ENCODE assay signal across 21 cellular contexts in genomic region chrX:12237131-12237530, GRCh38.
"Had no signal": no experiment of that assay in that cellular context is flagged by ENCODE, and none has a peak within 500 bp of the region (broad histone marks: within the 10 kb centered on the region; RNA-seq: fewer than 3 reads in every experiment).

No MANE protein-coding gene starts in this region.

- H3K27me3 ChIP-seq: body of pancreas, colonic mucosa, uterus had no signal

- ATAC-seq: activated CD8-positive, alpha-beta T cell treated with anti-CD3 and anti-CD28 coated beads, Interleukin-2, amount 10 ng/mL, durations not matched to agents 7 days and 5 days; body of pancreas; natural killer cell; stimulated activated naive B cell treated with anti-CD40 and anti-IgM and Interleukin-4, amounts not matched to agents 10 μg/mL and 1 μg/mL and 100 μg/mL, for 72 hours had no signal

- H3K4me1 ChIP-seq: body of pancreas, colonic mucosa, left ventricle myocardium inferior, prostate gland, uterus had no signal

- H3K27ac ChIP-seq: body of pancreas, colonic mucosa, left ventricle myocardium inferior, prostate gland, uterus had no signal

- H3K4me3 ChIP-seq: body of pancreas, colonic mucosa, left ventricle myocardium inferior, prostate gland, uterus had no signal

- H3K4me3 Mint-ChIP-seq: activated CD8-positive, alpha-beta T cell treated with anti-CD3 and anti-CD28 coated beads, Interleukin-2, amount 10 ng/mL, durations not matched to agents 7 days and 5 days; activated naive CD4-positive, alpha-beta T cell treated with anti-CD3 and anti-CD28 coated beads, Interleukin-2, amount 50 U/mL, for 24 hours; endodermal cell; natural killer cell; stimulated activated naive B cell treated with anti-CD40 and anti-IgM and Interleukin-4, amounts not matched to agents 10 μg/mL and 1 μg/mL and 100 μg/mL, for 72 hours had no signal

- H3K9me3 Mint-ChIP-seq: activated naive CD4-positive, alpha-beta T cell treated with anti-CD3 and anti-CD28 coated beads, Interleukin-2, amount 50 U/mL, for 24 hours; stimulated activated naive B cell treated with anti-CD40 and anti-IgM and Interleukin-4, amounts not matched to agents 10 μg/mL and 1 μg/mL and 100 μg/mL, for 72 hours had no signal

- H3K36me3 ChIP-seq: colonic mucosa, left ventricle myocardium inferior, prostate gland, uterus had no signal

- DNase-seq: activated CD4-positive, alpha-beta T cell treated with anti-CD3 and anti-CD28 coated beads for 1 hour; activated CD4-positive, alpha-beta T cell treated with anti-CD3 and anti-CD28 coated beads, Interleukin-2, amount 50 U/mL, for 1 hour; activated CD8-positive, alpha-beta T cell treated with anti-CD3 and anti-CD28 coated beads, Interleukin-2, amount 10 ng/mL, durations not matched to agents 7 days and 5 days; activated gamma-delta T cell treated with Interleukin-2 at 50 U/mL for 16 hours; anterior cingulate cortex; body of pancreas; central memory CD4-positive, alpha-beta T cell; colonic mucosa; endodermal cell; erythroblast; foreskin melanocyte; left ventricle myocardium inferior; midbrain; natural killer cell; stimulated activated CD4-positive, alpha-beta T cell treated with anti-CD3 and anti-CD28 coated beads, Interleukin-2, amount 100 ng/mL, for 48 hours; stimulated activated CD8-positive, alpha-beta memory T cell treated with anti-CD3 and anti-CD28 coated beads, Interleukin-4, amount 100 ng/mL, for 48 hours; stimulated activated naive B cell treated with anti-CD40 and anti-IgM and Interleukin-4, amounts not matched to agents 10 μg/mL and 1 μg/mL and 100 μg/mL, for 72 hours; trophoblast cell; uterus had no signal

- H3K4me1 Mint-ChIP-seq: activated naive CD4-positive, alpha-beta T cell treated with anti-CD3 and anti-CD28 coated beads, Interleukin-2, amount 50 U/mL, for 24 hours; endodermal cell; natural killer cell; stimulated activated naive B cell treated with anti-CD40 and anti-IgM and Interleukin-4, amounts not matched to agents 10 μg/mL and 1 μg/mL and 100 μg/mL, for 72 hours had no signal

- H3K36me3 Mint-ChIP-seq: activated naive CD4-positive, alpha-beta T cell treated with anti-CD3 and anti-CD28 coated beads, Interleukin-2, amount 50 U/mL, for 24 hours; natural killer cell; stimulated activated naive B cell treated with anti-CD40 and anti-IgM and Interleukin-4, amounts not matched to agents 10 μg/mL and 1 μg/mL and 100 μg/mL, for 72 hours had no signal

- H3K27ac Mint-ChIP-seq: activated CD8-positive, alpha-beta T cell treated with anti-CD3 and anti-CD28 coated beads, Interleukin-2, amount 10 ng/mL, durations not matched to agents 7 days and 5 days; activated naive CD4-positive, alpha-beta T cell treated with anti-CD3 and anti-CD28 coated beads, Interleukin-2, amount 50 U/mL, for 24 hours; endodermal cell; natural killer cell; stimulated activated naive B cell treated with anti-CD40 and anti-IgM and Interleukin-4, amounts not matched to agents 10 μg/mL and 1 μg/mL and 100 μg/mL, for 72 hours had no signal

- H3K9me3 ChIP-seq: body of pancreas, colonic mucosa, left ventricle myocardium inferior, prostate gland, uterus had no signal
